In genomic region chr16:13557476-13557875, GRCh38 we compare ENCODE assay signal across 25 cellular contexts.
"Had no signal": no experiment of that assay in that cellular context is flagged by ENCODE, and none has a peak within 500 bp of the region (broad histone marks: within the 10 kb centered on the region; RNA-seq: fewer than 3 reads in every experiment).

No MANE protein-coding gene starts in this region.

- ATAC-seq: psoas muscle; right cardiac atrium; right lobe of liver; stimulated activated effector memory CD8-positive, alpha-beta T cell treated with anti-CD3 and anti-CD28 coated beads, Interleukin-12 subunit alpha, Interleukin-12 subunit beta, amount 100 ng/mL, for 72 hours; stimulated activated naive B cell treated with anti-CD40 and anti-IgM and Interleukin-4, amounts not matched to agents 10 μg/mL and 1 μg/mL and 100 μg/mL, for 72 hours had no signal

- DNase-seq: occipital lobe; ovary; posterior cingulate gyrus; psoas muscle; right cardiac atrium; right lobe of liver; sigmoid colon; small intestine; stimulated activated CD4-positive, alpha-beta T cell treated with anti-CD3 and anti-CD28 coated beads, Interleukin-15, amount 100 ng/mL, for 24 hours; stimulated activated CD4-positive, alpha-beta T cell treated with anti-CD3 and anti-CD28 coated beads, Interleukin-2, amount 100 ng/mL, for 24 hours; stimulated activated CD4-positive, alpha-beta T cell treated with anti-CD3 and anti-CD28 coated beads, Interleukin-2, amount 100 ng/mL, for 48 hours; stimulated activated CD4-positive, alpha-beta T cell treated with anti-CD3 and anti-CD28 coated beads, Interleukin-4, amount 100 ng/mL, for 24 hours; stimulated activated naive B cell treated with anti-CD40 and anti-IgM and Interleukin-4, amounts not matched to agents 10 μg/mL and 1 μg/mL and 100 μg/mL, for 72 hours; stimulated activated naive CD4-positive, alpha-beta T cell treated with Interleukin-2 at 50 U/mL for 16 hours; stomach; thyroid gland; trophoblast cell; upper lobe of left lung had no signal

- H3K36me3 ChIP-seq: neural progenitor cell, ovary, right lobe of liver, sigmoid colon, stomach, thoracic aorta, thyroid gland, tibial nerve, upper lobe of left lung, vagina had no signal

- H3K4me1 ChIP-seq: parathyroid adenoma, psoas muscle, right lobe of liver, sigmoid colon, stomach, thyroid gland, tibial nerve, upper lobe of left lung, vagina had no signal

- H3K27me3 ChIP-seq: neural progenitor cell, ovary, right lobe of liver, thyroid gland, tibial nerve, upper lobe of left lung, vagina had no signal

- H3K4me3 ChIP-seq: neural progenitor cell, ovary, psoas muscle, right lobe of liver, sigmoid colon, stomach, thoracic aorta, thyroid gland, tibial nerve, upper lobe of left lung, vagina had no signal

- H3K9me3 ChIP-seq: ovary, psoas muscle, right lobe of liver, sigmoid colon, stomach, thoracic aorta, thyroid gland, upper lobe of left lung, vagina had no signal

- H3K27ac ChIP-seq: neural progenitor cell, ovary, parathyroid adenoma, psoas muscle, right lobe of liver, sigmoid colon, stomach, thoracic aorta, thyroid gland, tibial nerve, upper lobe of left lung, vagina had no signal

- FAIRE-seq: small intestine, urothelium cell line had no signal
